8 cellular contexts compared by ENCODE assay signal in genomic region chr10:103111031-103111917, GRCh38.
A peak's percentile ranks its signal among the peaks of the same experiment; 100 is the strongest.
DNase-seq lines count a peak whose midpoint lies in the region; ATAC-seq and TF ChIP-seq lines count a peak whose summit lies in the region.

No MANE protein-coding gene starts in this region.

- H3K27me3 ChIP-seq in brain microvascular endothelial cell (replicated peaks), result no peaks in the 10 kb centered on the region

- H3K9me3 Mint-ChIP-seq in activated naive CD8-positive, alpha-beta T cell treated with anti-CD3 and anti-CD28 coated beads for 36 hours, result no peaks in the 10 kb centered on the region
- no peaks in the 10 kb centered on the region for H3K9me3 Mint-ChIP-seq in activated naive CD8-positive, alpha-beta T cell treated with anti-CD3 and anti-CD28 coated beads, Interleukin-2, amount 50 U/mL, for 24 hours
- no peaks in the 10 kb centered on the region for H3K9me3 Mint-ChIP-seq in naive B cell
- no peaks in the 10 kb centered on the region for H3K9me3 Mint-ChIP-seq in T-helper 2 cell treated with Interferon-gamma antibody and Interleukin-4, amounts not matched to agents 5 μg/mL and 100 μg/mL, for 36 hours

- in situ Hi-C loops in brain microvascular endothelial cell (cut with HindIII; ENCODE audit: low pct_ligation_motif_present, low sequenced_read_pairs), result no loop called here

- H3K27me3 Mint-ChIP-seq in activated naive CD8-positive, alpha-beta T cell treated with anti-CD3 and anti-CD28 coated beads for 36 hours, result no peaks in the 10 kb centered on the region
- H3K27me3 Mint-ChIP-seq in activated naive CD8-positive, alpha-beta T cell treated with anti-CD3 and anti-CD28 coated beads, Interleukin-2, amount 50 U/mL, for 24 hours, result no peaks in the 10 kb centered on the region
- H3K27me3 Mint-ChIP-seq in naive B cell, result no peaks in the 10 kb centered on the region
- H3K27me3 Mint-ChIP-seq in T-helper 2 cell treated with Interferon-gamma antibody and Interleukin-4, amounts not matched to agents 5 μg/mL and 100 μg/mL, for 36 hours (ENCODE audit: low read depth), result no peaks in the 10 kb centered on the region

- no peak overlapping the region for H3K4me3 ChIP-seq in brain microvascular endothelial cell (ENCODE audit: low read depth, low read length)

- no peak for ATAC-seq in activated naive CD8-positive, alpha-beta T cell treated with anti-CD3 and anti-CD28 coated beads, Interleukin-2, amount 50 U/mL, for 24 hours
- ATAC-seq in HG03097 (IDR thresholded peaks at IDR 0.05; ENCODE audit: low FRiP score, unreplicated experiment) (peak; percentile 60), naive B cell (ENCODE audit: low read depth in 2 of 2) (no peak), HG03469 (IDR thresholded peaks at IDR 0.05; ENCODE audit: unreplicated experiment) (no peak)

- no peaks in the 10 kb centered on the region for H3K36me3 ChIP-seq in brain microvascular endothelial cell (replicated peaks)

- peaks cover 14% of the 10 kb centered on the region for H3K4me1 Mint-ChIP-seq in activated naive CD8-positive, alpha-beta T cell treated with anti-CD3 and anti-CD28 coated beads for 36 hours
- H3K4me1 Mint-ChIP-seq in activated naive CD8-positive, alpha-beta T cell treated with anti-CD3 and anti-CD28 coated beads, Interleukin-2, amount 50 U/mL, for 24 hours, result peaks cover 14% of the 10 kb centered on the region
- H3K4me1 Mint-ChIP-seq in naive B cell, result peaks cover 0 to 6% (median 0%) of the 10 kb centered on the region in 3 donors
- H3K4me1 Mint-ChIP-seq in T-helper 2 cell treated with Interferon-gamma antibody and Interleukin-4, amounts not matched to agents 5 μg/mL and 100 μg/mL, for 36 hours (ENCODE audit: low read depth), result peaks cover 9% of the 10 kb centered on the region

- H3K36me3 Mint-ChIP-seq in activated naive CD8-positive, alpha-beta T cell treated with anti-CD3 and anti-CD28 coated beads for 36 hours, result peaks cover 7% of the 10 kb centered on the region
- H3K36me3 Mint-ChIP-seq in activated naive CD8-positive, alpha-beta T cell treated with anti-CD3 and anti-CD28 coated beads, Interleukin-2, amount 50 U/mL, for 24 hours (ENCODE audit: low read depth), result peaks cover 3% of the 10 kb centered on the region
- H3K36me3 Mint-ChIP-seq in naive B cell, result no peaks in the 10 kb centered on the region
- H3K36me3 Mint-ChIP-seq in T-helper 2 cell treated with Interferon-gamma antibody and Interleukin-4, amounts not matched to agents 5 μg/mL and 100 μg/mL, for 36 hours (ENCODE audit: low read depth), result peaks cover 20% of the 10 kb centered on the region

- peak overlapping the region; percentile 2 for H3K27ac Mint-ChIP-seq in activated naive CD8-positive, alpha-beta T cell treated with anti-CD3 and anti-CD28 coated beads for 36 hours
- no peak overlapping the region for H3K27ac Mint-ChIP-seq in activated naive CD8-positive, alpha-beta T cell treated with anti-CD3 and anti-CD28 coated beads, Interleukin-2, amount 50 U/mL, for 24 hours
- peak overlapping the region in 5 of 6 donors; percentile 8 to 66 (median 36) for H3K27ac Mint-ChIP-seq in naive B cell
- no peak overlapping the region for H3K27ac Mint-ChIP-seq in T-helper 2 cell treated with Interferon-gamma antibody and Interleukin-4, amounts not matched to agents 5 μg/mL and 100 μg/mL, for 36 hours

- H3K27ac ChIP-seq in brain microvascular endothelial cell, result no peak overlapping the region

- no peak overlapping the region for H3K4me3 Mint-ChIP-seq in activated naive CD8-positive, alpha-beta T cell treated with anti-CD3 and anti-CD28 coated beads for 36 hours
- H3K4me3 Mint-ChIP-seq in activated naive CD8-positive, alpha-beta T cell treated with anti-CD3 and anti-CD28 coated beads, Interleukin-2, amount 50 U/mL, for 24 hours, result no peak overlapping the region
- no peak overlapping the region for H3K4me3 Mint-ChIP-seq in naive B cell
- no peak overlapping the region for H3K4me3 Mint-ChIP-seq in T-helper 2 cell treated with Interferon-gamma antibody and Interleukin-4, amounts not matched to agents 5 μg/mL and 100 μg/mL, for 36 hours

- no peak for DNase-seq in activated naive CD8-positive, alpha-beta T cell treated with anti-CD3 and anti-CD28 coated beads for 36 hours
- DNase-seq in activated naive CD8-positive, alpha-beta T cell treated with anti-CD3 and anti-CD28 coated beads, Interleukin-2, amount 50 U/mL, for 24 hours, result no peak
- DNase-seq in brain microvascular endothelial cell, result no peak
- DNase-seq in naive B cell, result no peak
- no peak for DNase-seq in T-helper 2 cell treated with Interferon-gamma antibody and Interleukin-4, amounts not matched to agents 5 μg/mL and 100 μg/mL, for 36 hours (ENCODE audit: low spot score)
- no peak for DNase-seq in hepatic stellate cell (ENCODE audit: low spot score)

- TF ChIP-seq CTCF in brain microvascular endothelial cell (IDR thresholded peaks at IDR 0.05; ENCODE audit: low read depth, low read length, missing control alignments), result peak; percentile 12

Comparison
In these comparisons a context has a peak if more than half of its experiments do, and no peak if none do; other contexts are left out.
1. H3K27ac Mint-ChIP-seq: peak in activated naive CD8-positive, alpha-beta T cell treated with anti-CD3 and anti-CD28 coated beads for 36 hours (single experiment) and naive B cell (5 of 6); none in activated naive CD8-positive, alpha-beta T cell treated with anti-CD3 and anti-CD28 coated beads, Interleukin-2, amount 50 U/mL, for 24 hours (single experiment) and T-helper 2 cell treated with Interferon-gamma antibody and Interleukin-4, amounts not matched to agents 5 μg/mL and 100 μg/mL, for 36 hours (single experiment).